ENCODE assay signal across 12 cellular contexts in genomic region chr7:100401811-100402210, GRCh38. TPM values are rescaled to one million over a fixed set of nuclear protein-coding genes. Genes with fewer than 3 reads are reported as not detected.
DNase-seq lines count a peak whose midpoint lies in the region; ATAC-seq and TF ChIP-seq lines count a peak whose summit lies in the region.
"Had no signal": no experiment of that assay in that cellular context is flagged by ENCODE, and none has a peak within 500 bp of the region (broad histone marks: within the 10 kb centered on the region; RNA-seq: fewer than 3 reads in every experiment).

No MANE protein-coding gene starts in this region.

- peaks cover 9% of the 10 kb centered on the region for H3K4me1 Mint-ChIP-seq in activated T-cell treated with anti-CD3 and anti-CD28 coated beads, Interleukin-2, amount 50 U/mL, for 72 hours (ENCODE audit: low read depth)
- H3K4me1 Mint-ChIP-seq in naive B cell (peaks cover 18 to 27% (median 26%) of the 10 kb centered on the region in 3 donors), WTC11 (peaks cover 12% of the 10 kb centered on the region)

- TF ChIP-seq CTCF in WTC11 (IDR thresholded peaks at IDR 0.05) = no peak

- ATAC-seq in activated T-cell treated with anti-CD3 and anti-CD28 coated beads, Interleukin-2, amount 50 U/mL, for 72 hours (replicated peaks in 1 of 2) = no peak
- no peak for ATAC-seq in naive B cell (ENCODE audit: low read depth in 2 of 2)
- ATAC-seq in WTC11 = no peak
- ATAC-seq: CD8-positive, alpha-beta T cell; HepG2 had no signal

- H3K4me3 Mint-ChIP-seq in activated T-cell treated with anti-CD3 and anti-CD28 coated beads, Interleukin-2, amount 50 U/mL, for 72 hours = no peak overlapping the region
- H3K4me3 Mint-ChIP-seq in naive B cell = no peak overlapping the region
- no peak overlapping the region for H3K4me3 Mint-ChIP-seq in WTC11
- H3K4me3 Mint-ChIP-seq: B cell; CD8-positive, alpha-beta T cell had no signal

- H3K9me3 Mint-ChIP-seq in activated T-cell treated with anti-CD3 and anti-CD28 coated beads, Interleukin-2, amount 50 U/mL, for 72 hours = no peaks in the 10 kb centered on the region
- H3K9me3 Mint-ChIP-seq in naive B cell (no peaks in the 10 kb centered on the region), WTC11 (no peaks in the 10 kb centered on the region)
- H3K9me3 Mint-ChIP-seq: CD8-positive, alpha-beta T cell had no signal

- no peaks in the 10 kb centered on the region for H3K36me3 Mint-ChIP-seq in activated T-cell treated with anti-CD3 and anti-CD28 coated beads, Interleukin-2, amount 50 U/mL, for 72 hours (ENCODE audit: insufficient read depth in 2 of 2)
- H3K36me3 Mint-ChIP-seq in naive B cell (peaks cover 0 to 12% of the 10 kb centered on the region in 2 donors), WTC11 (no peaks in the 10 kb centered on the region)

- intact Hi-C loops in head of caudate nucleus (cut with DNase I) = no loop called here

- POLR2A ChIA-PET in WTC11 (lab: Charles Lee) = interaction anchor here (2.2 kb wide), 1 partner anchor 27 kb away, joined by 9 read pairs; the partner anchor contains the start of gene ZCWPW1

- H3K27me3 Mint-ChIP-seq in activated T-cell treated with anti-CD3 and anti-CD28 coated beads, Interleukin-2, amount 50 U/mL, for 72 hours (ENCODE audit: low read depth) = peaks cover 31% of the 10 kb centered on the region
- H3K27me3 Mint-ChIP-seq in naive B cell = no peaks in the 10 kb centered on the region
- H3K27me3 Mint-ChIP-seq in WTC11 (ENCODE audit: low read depth) = peaks cover 32% of the 10 kb centered on the region
- H3K27me3 Mint-ChIP-seq: B cell had no signal

- DNase-seq in activated T-cell treated with anti-CD3 and anti-CD28 coated beads, Interleukin-2, amount 50 U/mL, for 72 hours = no peak
- DNase-seq in activated T-cell treated with anti-CD3 and anti-CD28 coated beads, Interleukin-2, amount 50 U/mL, for 48 hours = no peak
- peak; percentile 71 to 79 for DNase-seq in cerebellar nuclear complex (lab: John Stamatoyannopoulos, UW)
- DNase-seq in naive B cell = no peak
- no peak for DNase-seq in activated gamma-delta T cell treated with Interleukin-2 at 50 U/mL for 16 hours
- no peak for DNase-seq in head of caudate nucleus
- DNase-seq in WTC11 (ENCODE audit: low spot score) = no peak
- DNase-seq: CD8-positive, alpha-beta T cell; COR-L47; DMS53 had no signal

- CTCF ChIA-PET in WTC11 (lab: Charles Lee) = interaction anchor here (1.5 to 1.9 kb wide), 2 partner anchors 8 to 54 kb away, joined by 4 to 9 read pairs; no protein-coding TSS in a partner anchor

- H3K27ac Mint-ChIP-seq in activated T-cell treated with anti-CD3 and anti-CD28 coated beads, Interleukin-2, amount 50 U/mL, for 72 hours = peak overlapping the region; percentile 41
- H3K27ac Mint-ChIP-seq in naive B cell (peak overlapping the region in 5 of 6 donors; percentile 25 to 83 (median 49)), WTC11 (no peak overlapping the region)
- H3K27ac Mint-ChIP-seq: B cell; CD8-positive, alpha-beta T cell had no signal

TF ChIP-seq in WTC11, 78 proteins besides CTCF, POLR2A, EP300 and RAD21 (continues in another document):
- no peak for TF ChIP-seq FOXP1 (CRISPR knock-in tag; IDR thresholded peaks at IDR 0.05; ENCODE audit: borderline replicate concordance)
- TF ChIP-seq MXD4 (CRISPR knock-in tag; IDR thresholded peaks at IDR 0.05; ENCODE audit: borderline replicate concordance) = no peak
- TF ChIP-seq AFF4 (CRISPR knock-in tag; IDR thresholded peaks at IDR 0.05; ENCODE audit: borderline replicate concordance) = no peak
- TF ChIP-seq OVOL2 (CRISPR knock-in tag; IDR thresholded peaks at IDR 0.05; ENCODE audit: borderline replicate concordance) = no peak
- TF ChIP-seq CDX4 (CRISPR knock-in tag; IDR thresholded peaks at IDR 0.05; ENCODE audit: borderline replicate concordance) = no peak
- TF ChIP-seq ATF3 (CRISPR knock-in tag; conservative IDR thresholded peaks at IDR 0.05) = no peak
- TF ChIP-seq IRF2 (CRISPR knock-in tag; IDR thresholded peaks at IDR 0.05; ENCODE audit: borderline replicate concordance, low read depth) = no peak
- TF ChIP-seq GABPB1 (CRISPR knock-in tag; IDR thresholded peaks at IDR 0.05) = no peak
- no peak for TF ChIP-seq ZNF281 (CRISPR knock-in tag; IDR thresholded peaks at IDR 0.05)

RNA-seq across cellular contexts. Expression of gene ZCWPW1, which starts 26.7 kb away (rescaled TPM):
- total RNA-seq in activated T-cell treated with anti-CD3 and anti-CD28 coated beads, Interleukin-2, amount 50 U/mL, for 72 hours = 1 to 10 TPM; 5.9 to 6.5 TPM
- 10 to 100 TPM in 5 of 6 donors, 1 to 10 TPM in 1; 9.4 to 24.9 (median 13.3) TPM for polyA plus RNA-seq in naive B cell (ENCODE audit: low read depth in 6 of 6)
- 1.4 to 1.5 TPM (median 1.4 TPM) in 3 replicates for total RNA-seq in WTC11 (2021)

RNA-seq across cellular contexts. Expression of gene MEPCE, which starts 27.8 kb away (rescaled TPM):
- 10 to 100 TPM; 61.0 to 66.7 TPM for total RNA-seq in activated T-cell treated with anti-CD3 and anti-CD28 coated beads, Interleukin-2, amount 50 U/mL, for 72 hours
- polyA plus RNA-seq in naive B cell (ENCODE audit: low read depth in 6 of 6) = 10 to 100 TPM; 10.9 to 24.6 (median 19.5) TPM
- 41.9 to 49.6 TPM (median 47.7 TPM) in 3 replicates for total RNA-seq in WTC11 (2021)

RNA-seq across cellular contexts. Expression of gene PILRA, which starts 28.5 kb away (rescaled TPM):
- total RNA-seq in activated T-cell treated with anti-CD3 and anti-CD28 coated beads, Interleukin-2, amount 50 U/mL, for 72 hours = 10 to 100 TPM in 1 of 2 donors, 1 to 10 TPM in 1; 3.4 to 14.1 TPM
- polyA plus RNA-seq in naive B cell (ENCODE audit: low read depth in 6 of 6) = 1 to 10 TPM in 1 of 6 donors, under 1 TPM in 4, not detected in 1; 0.53 to 1.8 (median 0.53) TPM
- 1.8 to 3.2 TPM (median 3.0 TPM) in 3 replicates for total RNA-seq in WTC11 (2021)

RNA-seq across cellular contexts. Expression of gene PPP1R35, which starts 34.5 kb away (rescaled TPM):
- 10 to 100 TPM; 59.0 to 68.8 TPM for total RNA-seq in activated T-cell treated with anti-CD3 and anti-CD28 coated beads, Interleukin-2, amount 50 U/mL, for 72 hours
- 10 to 100 TPM; 21.8 to 46.8 (median 27.5) TPM for polyA plus RNA-seq in naive B cell (ENCODE audit: low read depth in 6 of 6)
- 85.9 to 90.8 TPM (median 88.3 TPM) in 3 replicates for total RNA-seq in WTC11 (2021)

RNA-seq across cellular contexts. Expression of gene PILRB, which starts 43.9 kb away (rescaled TPM):
- 10 to 100 TPM; 43.6 to 78.3 TPM for total RNA-seq in activated T-cell treated with anti-CD3 and anti-CD28 coated beads, Interleukin-2, amount 50 U/mL, for 72 hours
- polyA plus RNA-seq in naive B cell (ENCODE audit: low read depth in 6 of 6) = 10 to 100 TPM in 2 of 6 donors, 1 to 10 TPM in 4; 3.5 to 28.7 (median 7.0) TPM
- total RNA-seq in WTC11 (2021) = 30.2 to 35.8 TPM (median 30.7 TPM) in 3 replicates

Comparison
In these comparisons a context has a peak if more than half of its experiments do, and no peak if none do; other contexts are left out.
1. DNase-seq: peak in cerebellar nuclear complex (2 of 2); none in activated T-cell treated with anti-CD3 and anti-CD28 coated beads, Interleukin-2, amount 50 U/mL, for 72 hours (0 of 2), activated T-cell treated with anti-CD3 and anti-CD28 coated beads, Interleukin-2, amount 50 U/mL, for 48 hours (0 of 2), naive B cell (single experiment), activated gamma-delta T cell treated with Interleukin-2 at 50 U/mL for 16 hours (single experiment), head of caudate nucleus (0 of 42) and WTC11 (single experiment).